In genomic region chr14:56797569-56798446, GRCh38 we compare ENCODE assay signal across 16 cellular contexts. TPM values are rescaled to one million over a fixed set of nuclear protein-coding genes. Genes with fewer than 3 reads are reported as not detected.
DNase-seq lines count a peak whose midpoint lies in the region; ATAC-seq, FAIRE-seq and TF ChIP-seq lines count a peak whose summit lies in the region.
"Had no signal": no experiment of that assay in that cellular context is flagged by ENCODE, and none has a peak within 500 bp of the region (broad histone marks: within the 10 kb centered on the region; RNA-seq: fewer than 3 reads in every experiment).

No MANE protein-coding gene starts in this region.

- H3K36me3 ChIP-seq in endodermal cell (ENCODE audit: control insufficient read depth, insufficient read depth, low read length), result peaks cover 35% of the 10 kb centered on the region
- no peaks in the 10 kb centered on the region for H3K36me3 ChIP-seq in naive thymus-derived CD4-positive, alpha-beta T cell (ENCODE audit: control insufficient read depth in 2 of 3, insufficient read depth in 3 of 3, low read length in 3 of 3)
- no peaks in the 10 kb centered on the region for H3K36me3 ChIP-seq in tibial artery

- no peaks in the 10 kb centered on the region for H3K27me3 ChIP-seq in endodermal cell (ENCODE audit: control insufficient read depth, insufficient read depth, low read length, poor library complexity, severe bottlenecking)
- H3K27me3 ChIP-seq in naive thymus-derived CD4-positive, alpha-beta T cell (ENCODE audit: control insufficient read depth in 2 of 2, insufficient read depth in 2 of 2, low read length in 2 of 2), result peaks cover 0 to 6% of the 10 kb centered on the region in 2 donors
- peaks cover 4 to 92% of the 10 kb centered on the region in 2 donors for H3K27me3 ChIP-seq in tibial artery

- H3K27ac Mint-ChIP-seq in activated T-cell treated with anti-CD3 and anti-CD28 coated beads, Interleukin-2, amount 50 U/mL, for 72 hours, result no peak overlapping the region
- peak overlapping the region; percentile 81 for H3K27ac Mint-ChIP-seq in endodermal cell
- H3K27ac Mint-ChIP-seq in naive thymus-derived CD4-positive, alpha-beta T cell, result no peak overlapping the region
- no peak overlapping the region for H3K27ac Mint-ChIP-seq in activated CD8-positive, alpha-beta memory T cell treated with anti-CD3 and anti-CD28 coated beads, Interleukin-2, amount 10 ng/mL, durations not matched to agents 7 days and 5 days
- H3K27ac Mint-ChIP-seq: activated T-helper 1 cell treated with anti-CD3 and anti-CD28 coated beads, Interleukin-12 subunit alpha, Interleukin-12 subunit beta, Interleukin-2, Interleukin-4 antibody, amounts not matched to agents 30 ng/mL and 10 ng/mL and 1 ng/mL, durations not matched to agents 14 hours and 24 hours and 36 hours had no signal

- peaks cover 81% of the 10 kb centered on the region for H3K27me3 Mint-ChIP-seq in activated T-cell treated with anti-CD3 and anti-CD28 coated beads, Interleukin-2, amount 50 U/mL, for 72 hours (ENCODE audit: low read depth)
- peaks cover 13% of the 10 kb centered on the region for H3K27me3 Mint-ChIP-seq in endodermal cell (ENCODE audit: insufficient read depth)
- peaks cover 73 to 84% (median 74%) of the 10 kb centered on the region in 5 donors for H3K27me3 Mint-ChIP-seq in naive thymus-derived CD4-positive, alpha-beta T cell
- peaks cover 88% of the 10 kb centered on the region for H3K27me3 Mint-ChIP-seq in activated CD8-positive, alpha-beta memory T cell treated with anti-CD3 and anti-CD28 coated beads, Interleukin-2, amount 10 ng/mL, durations not matched to agents 7 days and 5 days

- peaks cover 10% of the 10 kb centered on the region for H3K4me1 Mint-ChIP-seq in activated T-cell treated with anti-CD3 and anti-CD28 coated beads, Interleukin-2, amount 50 U/mL, for 72 hours (ENCODE audit: low read depth)
- H3K4me1 Mint-ChIP-seq in endodermal cell, result peaks cover 72% of the 10 kb centered on the region
- H3K4me1 Mint-ChIP-seq in naive thymus-derived CD4-positive, alpha-beta T cell, result peaks cover 5 to 27% (median 11%) of the 10 kb centered on the region in 7 donors
- H3K4me1 Mint-ChIP-seq in activated CD8-positive, alpha-beta memory T cell treated with anti-CD3 and anti-CD28 coated beads, Interleukin-2, amount 10 ng/mL, durations not matched to agents 7 days and 5 days, result no peaks in the 10 kb centered on the region

- H3K4me3 ChIP-seq in endodermal cell (ENCODE audit: low read length) (no peak overlapping the region), tibial artery (peak overlapping the region; percentile 13 to 29)
- H3K4me3 ChIP-seq in naive thymus-derived CD4-positive, alpha-beta T cell (ENCODE audit: low read length), result no peak overlapping the region
- H3K4me3 ChIP-seq: A549 had no signal

- H3K9ac ChIP-seq in endodermal cell (ENCODE audit: extremely low read depth, low read length, poor library complexity, severe bottlenecking), result peak overlapping the region; percentile 98

- no peak for FAIRE-seq in frontal cortex (lab: Jason Lieb, UNC)
- FAIRE-seq: A549 had no signal

- ATAC-seq in activated T-cell treated with anti-CD3 and anti-CD28 coated beads, Interleukin-2, amount 50 U/mL, for 72 hours (replicated peaks in 1 of 2), result no peak
- ATAC-seq in naive thymus-derived CD4-positive, alpha-beta T cell, result no peak
- no peak for ATAC-seq in activated CD8-positive, alpha-beta memory T cell treated with anti-CD3 and anti-CD28 coated beads, Interleukin-2, amount 10 ng/mL, durations not matched to agents 7 days and 5 days
- ATAC-seq: A549 had no signal

- H3K27ac ChIP-seq in endodermal cell (ENCODE audit: low read depth, low read length), result no peak overlapping the region
- no peak overlapping the region for H3K27ac ChIP-seq in naive thymus-derived CD4-positive, alpha-beta T cell (ENCODE audit: low read depth, low read length)
- H3K27ac ChIP-seq in tibial artery, result no peak overlapping the region
- H3K27ac ChIP-seq: A549, VCaP had no signal

- POLR2A ChIA-PET in naive thymus-derived CD4-positive, alpha-beta T cell (lab: Charles Lee), result no interaction called here

- H3K9me3 ChIP-seq in endodermal cell (ENCODE audit: control insufficient read depth, low read length) (no peaks in the 10 kb centered on the region), tibial artery (no peaks in the 10 kb centered on the region)
- no peaks in the 10 kb centered on the region for H3K9me3 ChIP-seq in naive thymus-derived CD4-positive, alpha-beta T cell (ENCODE audit: control insufficient read depth in 2 of 3, low read length in 3 of 3)
- H3K9me3 ChIP-seq: A549 had no signal

- CTCF ChIA-PET in naive thymus-derived CD4-positive, alpha-beta T cell (lab: Charles Lee), result no interaction called here
- CTCF ChIA-PET in activated CD8-positive, alpha-beta memory T cell treated with anti-CD3 and anti-CD28 coated beads, Interleukin-2, amount 10 ng/mL, durations not matched to agents 7 days and 5 days (lab: Charles Lee), result no interaction called here

- peak overlapping the region; percentile 70 to 84 for H3K4me3 Mint-ChIP-seq in activated T-cell treated with anti-CD3 and anti-CD28 coated beads, Interleukin-2, amount 50 U/mL, for 72 hours
- H3K4me3 Mint-ChIP-seq in endodermal cell, result peak overlapping the region; percentile 86
- H3K4me3 Mint-ChIP-seq in naive thymus-derived CD4-positive, alpha-beta T cell, result peak overlapping the region in 9 of 10 donors; percentile 25 to 62 (median 53)
- H3K4me3 Mint-ChIP-seq in activated CD8-positive, alpha-beta memory T cell treated with anti-CD3 and anti-CD28 coated beads, Interleukin-2, amount 10 ng/mL, durations not matched to agents 7 days and 5 days, result no peak overlapping the region
- H3K4me3 Mint-ChIP-seq: activated T-helper 1 cell treated with anti-CD3 and anti-CD28 coated beads, Interleukin-12 subunit alpha, Interleukin-12 subunit beta, Interleukin-2, Interleukin-4 antibody, amounts not matched to agents 30 ng/mL and 10 ng/mL and 1 ng/mL, durations not matched to agents 14 hours and 24 hours and 36 hours had no signal

- peaks cover 0 to 1% of the 10 kb centered on the region in 2 donors for H3K36me3 Mint-ChIP-seq in activated T-cell treated with anti-CD3 and anti-CD28 coated beads, Interleukin-2, amount 50 U/mL, for 72 hours (ENCODE audit: insufficient read depth in 2 of 2)
- peaks cover 28% of the 10 kb centered on the region for H3K36me3 Mint-ChIP-seq in endodermal cell (ENCODE audit: low read depth)
- H3K36me3 Mint-ChIP-seq in naive thymus-derived CD4-positive, alpha-beta T cell, result peaks cover 0 to 10% (median 0%) of the 10 kb centered on the region in 5 donors
- H3K36me3 Mint-ChIP-seq in activated CD8-positive, alpha-beta memory T cell treated with anti-CD3 and anti-CD28 coated beads, Interleukin-2, amount 10 ng/mL, durations not matched to agents 7 days and 5 days, result no peaks in the 10 kb centered on the region

- TF ChIP-seq CTCF in endodermal cell (conservative IDR thresholded peaks at IDR 0.05) (no peak), tibial artery (IDR thresholded peaks at IDR 0.05) (no peak)

- no peaks in the 10 kb centered on the region for H3K9me3 Mint-ChIP-seq in activated T-cell treated with anti-CD3 and anti-CD28 coated beads, Interleukin-2, amount 50 U/mL, for 72 hours
- no peaks in the 10 kb centered on the region for H3K9me3 Mint-ChIP-seq in endodermal cell
- H3K9me3 Mint-ChIP-seq in naive thymus-derived CD4-positive, alpha-beta T cell, result peaks cover 0 to 14% (median 5%) of the 10 kb centered on the region in 11 donors
- H3K9me3 Mint-ChIP-seq in activated CD8-positive, alpha-beta memory T cell treated with anti-CD3 and anti-CD28 coated beads, Interleukin-2, amount 10 ng/mL, durations not matched to agents 7 days and 5 days (ENCODE audit: low read depth), result no peaks in the 10 kb centered on the region

- DNase-seq in activated T-cell treated with anti-CD3 and anti-CD28 coated beads, Interleukin-2, amount 50 U/mL, for 72 hours, result no peak
- no peak for DNase-seq in activated T-cell treated with anti-CD3 and anti-CD28 coated beads, Interleukin-2, amount 50 U/mL, for 1 hour
- DNase-seq in endodermal cell, result peak; percentile 86
- no peak for DNase-seq in naive thymus-derived CD4-positive, alpha-beta T cell
- DNase-seq in tibial artery, result no peak
- no peak for DNase-seq in activated effector memory CD4-positive, alpha-beta T cell treated with anti-CD3 and anti-CD28 coated beads, Interleukin-2, amount 50 U/mL, for 16 hours
- no peak for DNase-seq in activated CD8-positive, alpha-beta memory T cell treated with anti-CD3 and anti-CD28 coated beads, Interleukin-2, amount 10 ng/mL, durations not matched to agents 7 days and 5 days
- DNase-seq in frontal cortex (ENCODE audit: low spot score in 2 of 2), result no peak
- DNase-seq: DMS53, NCI-H1048, NCI-H510A treated with DMSO at 0.1 percent for 48 hours, SHP77 had no signal

- peaks cover 5% of the 10 kb centered on the region for H3K4me1 ChIP-seq in endodermal cell (ENCODE audit: control insufficient read depth, insufficient read depth, low read length)
- H3K4me1 ChIP-seq in naive thymus-derived CD4-positive, alpha-beta T cell (ENCODE audit: control insufficient read depth in 2 of 2, insufficient read depth in 2 of 2, low read length in 2 of 2), result no peaks in the 10 kb centered on the region
- H3K4me1 ChIP-seq in tibial artery, result peaks cover 0 to 27% (median 14%) of the 10 kb centered on the region in 4 donors
- H3K4me1 ChIP-seq: A549 had no signal

- intact Hi-C loops in naive thymus-derived CD4-positive, alpha-beta T cell (cut with micrococcal nuclease), result no loop called here
- intact Hi-C loops in tibial artery (cut with DNase I; ENCODE audit: low total_unique reads), result no loop called here

- 4 to 12% methylated on average over 14 to 77 of the region's 77 CpGs for WGBS in endodermal cell (ENCODE audit: insufficient coverage in 1 of 2, insufficient read length in 1 of 2), 2 experiments

RNA-seq across cellular contexts. Expression of gene OTX2, which starts 12.5 kb away (rescaled TPM):
- total RNA-seq in activated T-cell treated with anti-CD3 and anti-CD28 coated beads, Interleukin-2, amount 50 U/mL, for 72 hours, result not detected
- total RNA-seq in endodermal cell, result 100 to 1,000 TPM; 321 to 348 TPM
- 103 TPM for polyA plus RNA-seq in endodermal cell (2013, experiment 1 of 2)
- 110 TPM for polyA plus RNA-seq in endodermal cell (2013, experiment 2 of 2)
- not detected for total RNA-seq in naive thymus-derived CD4-positive, alpha-beta T cell
- polyA plus RNA-seq in naive thymus-derived CD4-positive, alpha-beta T cell, result not detected
- total RNA-seq in activated CD8-positive, alpha-beta memory T cell treated with anti-CD3 and anti-CD28 coated beads, Interleukin-2, amount 10 ng/mL, durations not matched to agents 7 days and 5 days, result not detected
- 0.41 TPM for total RNA-seq in frontal cortex
- total RNA-seq: activated T-helper 1 cell treated with anti-CD3 and anti-CD28 coated beads, Interleukin-12 subunit alpha, Interleukin-12 subunit beta, Interleukin-2, Interleukin-4 antibody, amounts not matched to agents 30 ng/mL and 10 ng/mL and 1 ng/mL, durations not matched to agents 14 hours and 24 hours and 36 hours; mucosa of gallbladder had no signal
- polyA plus RNA-seq: A549 had no signal

Comparison
In these comparisons a context has a peak if more than half of its experiments do, and no peak if none do; other contexts are left out.
1. H3K4me3 ChIP-seq: peak in tibial artery (2 of 2); none in endodermal cell (single experiment) and naive thymus-derived CD4-positive, alpha-beta T cell (single experiment).
2. RNA of gene OTX2, which starts 12.5 kb away (total RNA-seq): 321 to 348 TPM in endodermal cell; 0.41 TPM in frontal cortex (single experiment), not detected in activated T-cell treated with anti-CD3 and anti-CD28 coated beads, Interleukin-2, amount 50 U/mL, for 72 hours, not detected in naive thymus-derived CD4-positive, alpha-beta T cell and not detected in activated CD8-positive, alpha-beta memory T cell treated with anti-CD3 and anti-CD28 coated beads, Interleukin-2, amount 10 ng/mL, durations not matched to agents 7 days and 5 days; every median in the first group is over 100 times any median in the second.